ENCODE assay signal across 10 cellular contexts in the genomic region with DNA sequence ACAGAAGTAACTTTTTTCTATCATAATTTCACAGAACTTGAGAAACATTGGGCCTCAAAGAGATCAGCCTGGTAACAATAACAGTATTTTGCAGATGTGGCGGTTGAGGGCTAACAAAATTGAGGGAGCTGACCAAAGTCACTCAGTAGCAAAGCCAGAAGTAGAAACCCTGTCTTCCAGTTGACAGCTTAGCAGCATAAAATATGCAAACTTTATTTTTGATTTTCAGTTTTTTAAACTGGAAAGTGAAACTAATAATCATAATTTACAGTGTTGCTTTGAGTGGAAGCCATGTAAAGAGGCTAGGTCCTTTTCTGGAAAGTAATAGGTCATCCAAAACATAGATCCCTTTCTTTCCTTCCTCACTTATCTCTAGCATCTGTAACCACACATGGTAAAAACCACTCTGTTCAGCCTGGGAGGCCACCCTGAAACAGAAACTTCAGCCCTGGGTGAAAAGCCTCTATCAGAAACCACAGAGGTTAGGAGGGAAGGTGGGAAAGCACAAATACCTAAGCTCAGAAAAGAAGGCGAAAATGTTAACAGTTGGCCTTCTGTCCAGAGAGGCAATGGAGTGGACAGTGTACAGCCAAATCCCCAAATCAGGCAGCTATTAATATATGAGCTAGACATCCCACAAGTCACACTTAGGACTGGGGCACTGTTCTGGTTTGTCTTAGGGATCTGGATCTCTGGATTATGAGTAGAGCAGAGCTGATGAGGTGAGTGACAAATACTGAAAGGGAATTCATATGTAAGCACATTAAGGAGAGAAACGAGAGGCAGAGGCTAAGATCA.
A peak's percentile ranks its signal among the peaks of the same experiment; 100 is the strongest.
DNase-seq lines count a peak whose midpoint lies in the region; ATAC-seq and TF ChIP-seq lines count a peak whose summit lies in the region.
"Had no signal": no experiment of that assay in that cellular context is flagged by ENCODE, and none has a peak within 500 bp of the region (broad histone marks: within the 10 kb centered on the region; RNA-seq: fewer than 3 reads in every experiment).

No MANE protein-coding gene starts in this region.

- H2BK15ac ChIP-seq in IMR-90 (ENCODE audit: low read depth, low read length), result no peak overlapping the region

- H3K27me3 ChIP-seq in IMR-90 (ENCODE audit: control insufficient read depth, insufficient read depth, low read length), result no peaks in the 10 kb centered on the region
- peaks cover 8% of the 10 kb centered on the region for H3K27me3 ChIP-seq in left ventricle myocardium inferior (ENCODE audit: low read depth)
- H3K27me3 ChIP-seq: tibial artery had no signal

- H3K9ac ChIP-seq in IMR-90 (ENCODE audit: low read depth, low read length), result no peak overlapping the region

- H3K27ac ChIP-seq in IMR-90 (ENCODE audit: insufficient read depth, low read length) (peak overlapping the region; percentile 12; the same call in 1 of the 2 replicates), left ventricle myocardium inferior (replicated peaks) (no peak overlapping the region)
- H3K27ac ChIP-seq: tibial artery had no signal

- peak overlapping the region; percentile 16 for H2BK5ac ChIP-seq in IMR-90 (ENCODE audit: low read depth, low read length, poor library complexity, severe bottlenecking)

- WGBS in IMR-90 (ENCODE audit: extremely low coverage in 2 of 2, insufficient read length in 1 of 2), 2 experiments, result no CpG with 5 or more reads among the region's 3 CpGs

- H3K4me1 ChIP-seq in IMR-90 (ENCODE audit: control insufficient read depth, insufficient read depth, low read length) (peaks cover 4% of the 10 kb centered on the region), left ventricle myocardium inferior (no peaks in the 10 kb centered on the region)
- H3K4me1 ChIP-seq: tibial artery had no signal

- POLR2A ChIA-PET in IMR-90 (lab: Charles Lee; ENCODE audit: unreplicated experiment), result interaction anchor here (0.7 kb wide), 1 partner anchor 58 kb away, joined by 3 read pairs; no protein-coding TSS in a partner anchor

- H3K4me3 ChIP-seq in IMR-90 (ENCODE audit: insufficient read depth, low read depth, low read length) (no peak overlapping the region), left ventricle myocardium inferior (no peak overlapping the region)
- H3K4me3 ChIP-seq: tibial artery had no signal

- H3K4me2 ChIP-seq in IMR-90 (ENCODE audit: low read depth, low read length), result peak overlapping the region; percentile 61

- no peak overlapping the region for H2AK9ac ChIP-seq in IMR-90 (replicated peaks; ENCODE audit: low read depth, low read length, poor library complexity)

- no peak for TF ChIP-seq CTCF in IMR-90 (conservative IDR thresholded peaks at IDR 0.05; ENCODE audit: low read depth, low read length)
- TF ChIP-seq CTCF in left ventricle myocardium inferior (IDR thresholded peaks at IDR 0.05; ENCODE audit: borderline replicate concordance), result no peak

- no peak overlapping the region for H3K56ac ChIP-seq in IMR-90 (ENCODE audit: extremely low read depth, insufficient read depth, low read length)

- TF ChIP-seq RAD21 in IMR-90 (IDR thresholded peaks at IDR 0.05; ENCODE audit: low read length), result no peak

- H3K79me1 ChIP-seq in IMR-90 (ENCODE audit: low read depth in 1 of 2, low read length in 2 of 2), result no peaks in the 10 kb centered on the region

- no peak overlapping the region for H4K91ac ChIP-seq in IMR-90 (ENCODE audit: insufficient read depth, low read depth, low read length)

- 0 out of 2 replicates have a peak, but pooled peaks cover 2% of the 10 kb centered on the region for H3K9me1 ChIP-seq in IMR-90 (ENCODE audit: insufficient read depth, low read length)

- H3K9me3 ChIP-seq in IMR-90 (ENCODE audit: control insufficient read depth, insufficient read depth, low read length) (no peaks in the 10 kb centered on the region), left ventricle myocardium inferior (replicated peaks) (no peaks in the 10 kb centered on the region)
- H3K9me3 ChIP-seq: tibial artery had no signal

- H3K18ac ChIP-seq in IMR-90 (ENCODE audit: low read depth, low read length), result peak overlapping the region; percentile 46; the same call in 1 of the 2 replicates

- peak overlapping the region; percentile 48 for H2BK120ac ChIP-seq in IMR-90 (ENCODE audit: low read depth, low read length)

- H3K23ac ChIP-seq in IMR-90 (ENCODE audit: low read depth, low read length), result peak overlapping the region; percentile 6

- H2BK20ac ChIP-seq in IMR-90 (ENCODE audit: low read depth, low read length), result peak overlapping the region; percentile 64

- no peaks in the 10 kb centered on the region for H4K20me1 ChIP-seq in IMR-90 (ENCODE audit: insufficient read depth, low read length)

- peak overlapping the region; percentile 55 for H2AFZ ChIP-seq in IMR-90 (replicated peaks; ENCODE audit: low read length, poor library complexity)

- peak overlapping the region; percentile 63 for H4K5ac ChIP-seq in IMR-90 (ENCODE audit: low read depth, low read length)

- TF ChIP-seq POLR2A in IMR-90 (IDR thresholded peaks at IDR 0.05; ENCODE audit: low read depth, low read length), result no peak

- no peaks in the 10 kb centered on the region for H3K36me3 ChIP-seq in IMR-90 (ENCODE audit: control insufficient read depth, insufficient read depth, low read length)
- no peaks in the 10 kb centered on the region for H3K36me3 ChIP-seq in left ventricle myocardium inferior
- H3K36me3 ChIP-seq: tibial artery had no signal

- peak overlapping the region; percentile 33; the same call in 1 of the 2 replicates for H3K14ac ChIP-seq in IMR-90 (replicated peaks; ENCODE audit: low read depth, low read length)

- peak; percentile 26 for DNase-seq in IMR-90
- peak; percentile 35 for DNase-seq in kidney tubule cell (ENCODE audit: low spot score)
- no peak for DNase-seq in occipital lobe (lab: John Stamatoyannopoulos, UW)
- DNase-seq in left ventricle myocardium inferior, result no peak
- DNase-seq in SKM-1 (lab: John Stamatoyannopoulos, UW; ENCODE audit: unreplicated experiment), result no peak
- no peak for DNase-seq in NCI-H526 treated with DMSO at 0.1 percent for 48 hours (lab: John Stamatoyannopoulos, UW)
- DNase-seq: activated T-cell treated with anti-CD3 and anti-CD28 coated beads, Interleukin-2, amount 50 U/mL, for 4 hours; tibial artery had no signal

- no peak overlapping the region for H2AK5ac ChIP-seq in IMR-90 (ENCODE audit: low read depth, low read length)

- dilution Hi-C loops in IMR-90 (cut with HindIII; ENCODE audit: low sequenced_read_pairs, unreplicated experiment), result no loop called here

- BruUV-seq in IMR-90 (replicated peaks; lab: Mats Ljungman, UMichigan), result no TSS peak

- ATAC-seq in GM18907 (IDR thresholded peaks at IDR 0.05; ENCODE audit: unreplicated experiment), result peak; percentile 95
- ATAC-seq in HG02610 (IDR thresholded peaks at IDR 0.05; ENCODE audit: unreplicated experiment), result peak; percentile 90
- ATAC-seq in IMR-90 (ENCODE audit: low read depth), result peak; percentile 72
- ATAC-seq: activated T-cell treated with anti-CD3 and anti-CD28 coated beads, Interleukin-2, amount 50 U/mL, for 4 hours had no signal

- in situ Hi-C loops in IMR-90 (cut with MboI; ENCODE audit: low sequenced_read_pairs), result no loop called here

- CTCF ChIA-PET in IMR-90 (lab: Yijun Ruan, JAX), result no interaction called here

- intact Hi-C loops in IMR-90 (cut with micrococcal nuclease) (no loop called here), left ventricle myocardium inferior (cut with micrococcal nuclease) (no loop called here)

- peak overlapping the region; percentile 61 for H3K4ac ChIP-seq in IMR-90 (ENCODE audit: low read depth, low read length)

- peak overlapping the region in 1 of 2 experiments; percentile 29; a peak in 2 of 4 replicates for H4K8ac ChIP-seq in IMR-90 (ENCODE audit: low read depth in 2 of 2, low read length in 2 of 2)

TF ChIP-seq in IMR-90, 13 proteins besides CTCF, POLR2A, EP300 and RAD21:
- TF ChIP-seq MXI1 (IDR thresholded peaks at IDR 0.05; ENCODE audit: borderline replicate concordance, low read depth, low read length) (no peak), RFX5 (IDR thresholded peaks at IDR 0.05; ENCODE audit: low read depth, low read length) (no peak), MAZ (IDR thresholded peaks at IDR 0.05; ENCODE audit: borderline replicate concordance, low read depth, low read length) (no peak), NFE2L2 (IDR thresholded peaks at IDR 0.05; ENCODE audit: low read depth, low read length) (no peak), CEBPB (IDR thresholded peaks at IDR 0.05; ENCODE audit: low read depth, low read length) (no peak), SMC3 (IDR thresholded peaks at IDR 0.05; ENCODE audit: low read depth, low read length) (no peak), FOS (IDR thresholded peaks at IDR 0.05; ENCODE audit: low read depth, low read length) (no peak), RCOR1 (IDR thresholded peaks at IDR 0.05; ENCODE audit: insufficient replicate concordance, low read length) (no peak), MAFK (IDR thresholded peaks at IDR 0.05; ENCODE audit: low read depth, low read length) (no peak), CHD1 (IDR thresholded peaks at IDR 0.05; ENCODE audit: low read depth, low read length) (no peak), USF2 (IDR thresholded peaks at IDR 0.05; ENCODE audit: low read depth, low read length) (no peak), BHLHE40 (IDR thresholded peaks at IDR 0.05; ENCODE audit: low read depth, low read length) (no peak)
- TF ChIP-seq, protein P1, sequence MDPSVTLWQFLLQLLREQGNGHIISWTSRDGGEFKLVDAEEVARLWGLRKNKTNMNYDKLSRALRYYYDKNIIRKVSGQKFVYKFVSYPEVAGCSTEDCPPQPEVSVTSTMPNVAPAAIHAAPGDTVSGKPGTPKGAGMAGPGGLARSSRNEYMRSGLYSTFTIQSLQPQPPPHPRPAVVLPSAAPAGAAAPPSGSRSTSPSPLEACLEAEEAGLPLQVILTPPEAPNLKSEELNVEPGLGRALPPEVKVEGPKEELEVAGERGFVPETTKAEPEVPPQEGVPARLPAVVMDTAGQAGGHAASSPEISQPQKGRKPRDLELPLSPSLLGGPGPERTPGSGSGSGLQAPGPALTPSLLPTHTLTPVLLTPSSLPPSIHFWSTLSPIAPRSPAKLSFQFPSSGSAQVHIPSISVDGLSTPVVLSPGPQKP (IDR thresholded peaks at IDR 0.05; ENCODE audit: borderline replicate concordance, low read depth, low read length), result no peak

Comparison
In these comparisons a context has a peak if more than half of its experiments do, and no peak if none do; other contexts are left out.
1. DNase-seq: peak in IMR-90 (single experiment) and kidney tubule cell (single experiment); none in occipital lobe (single experiment), left ventricle myocardium inferior (single experiment), SKM-1 (single experiment) and NCI-H526 treated with DMSO at 0.1 percent for 48 hours (single experiment).
2. Peak in every context shown above with its lines, with median percentiles within 50 percentile points of each other: ATAC-seq.